In the genomic region with DNA sequence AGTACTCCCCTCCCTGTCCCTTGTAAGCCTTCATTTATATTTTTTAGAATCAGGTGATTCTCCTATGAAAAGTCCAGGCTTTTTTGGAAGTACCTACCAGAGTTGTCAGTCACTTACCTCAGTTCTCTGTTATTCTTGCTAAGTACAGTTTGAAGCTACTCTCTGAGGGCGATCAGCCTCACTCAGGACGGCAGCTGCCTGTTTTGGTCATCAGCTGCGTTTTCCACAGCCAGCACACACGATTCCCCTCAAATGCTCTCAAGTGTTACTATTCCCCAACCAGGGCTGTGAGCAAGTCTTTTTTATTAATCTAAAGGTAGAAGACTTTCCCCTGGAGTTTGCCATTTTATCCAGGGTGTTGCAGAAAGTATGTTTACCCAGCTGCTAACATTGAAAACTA, we compare ENCODE assay signal across 17 cellular contexts.
"Had no signal": no experiment of that assay in that cellular context is flagged by ENCODE, and none has a peak within 500 bp of the region (broad histone marks: within the 10 kb centered on the region; RNA-seq: fewer than 3 reads in every experiment).

No MANE protein-coding gene starts in this region.

- H3K9me3 Mint-ChIP-seq: stimulated activated naive CD8-positive, alpha-beta T cell treated with anti-CD3 and anti-CD28 coated beads, Interleukin-15, amount 100 ng/mL, for 72 hours; WTC11 had no signal

- H3K4me3 ChIP-seq: gastroesophageal sphincter, heart right ventricle, psoas muscle, right lobe of liver had no signal

- H3K36me3 Mint-ChIP-seq: activated naive CD8-positive, alpha-beta T cell; naive thymus-derived CD8-positive, alpha-beta T cell; WTC11 had no signal

- H3K27ac ChIP-seq: heart right ventricle, psoas muscle, right lobe of liver had no signal

- H3K9me3 ChIP-seq: gastroesophageal sphincter, heart right ventricle, psoas muscle, right lobe of liver had no signal

- H3K4me1 ChIP-seq: gastroesophageal sphincter, heart right ventricle, psoas muscle had no signal

- H3K27me3 ChIP-seq: gastroesophageal sphincter, heart right ventricle, right lobe of liver had no signal

- H3K27me3 Mint-ChIP-seq: activated CD4-positive, alpha-beta memory T cell treated with anti-CD3 and anti-CD28 coated beads, Interleukin-2, amount 10 ng/mL, durations not matched to agents 7 days and 5 days; activated naive CD8-positive, alpha-beta T cell; stimulated activated naive CD8-positive, alpha-beta T cell treated with anti-CD3 and anti-CD28 coated beads, Interleukin-15, amount 100 ng/mL, for 72 hours had no signal

- H3K4me3 Mint-ChIP-seq: activated CD4-positive, alpha-beta memory T cell treated with anti-CD3 and anti-CD28 coated beads, Interleukin-2, amount 10 ng/mL, durations not matched to agents 7 days and 5 days; activated naive CD8-positive, alpha-beta T cell; activated T-cell treated with anti-CD3 and anti-CD28 coated beads, Interleukin-2, amount 50 U/mL, for 72 hours; naive thymus-derived CD8-positive, alpha-beta T cell; stimulated activated naive CD8-positive, alpha-beta T cell treated with anti-CD3 and anti-CD28 coated beads, Interleukin-15, amount 100 ng/mL, for 72 hours; WTC11 had no signal

- H3K27ac Mint-ChIP-seq: activated CD4-positive, alpha-beta memory T cell treated with anti-CD3 and anti-CD28 coated beads, Interleukin-2, amount 10 ng/mL, durations not matched to agents 7 days and 5 days; activated naive CD8-positive, alpha-beta T cell; activated T-cell treated with anti-CD3 and anti-CD28 coated beads, Interleukin-2, amount 50 U/mL, for 72 hours; naive thymus-derived CD8-positive, alpha-beta T cell; stimulated activated naive CD8-positive, alpha-beta T cell treated with anti-CD3 and anti-CD28 coated beads, Interleukin-15, amount 100 ng/mL, for 72 hours; WTC11 had no signal

- H3K36me3 ChIP-seq: gastroesophageal sphincter, heart right ventricle, right lobe of liver had no signal

- DNase-seq: activated CD4-positive, alpha-beta memory T cell treated with anti-CD3 and anti-CD28 coated beads, Interleukin-2, amount 10 ng/mL, durations not matched to agents 7 days and 5 days; activated CD4-positive, alpha-beta T cell treated with anti-CD3 and anti-CD28 coated beads for 4 hours; activated gamma-delta T cell; activated T-cell treated with anti-CD3 and anti-CD28 coated beads, Interleukin-2, amount 50 U/mL, for 72 hours; amniotic stem cell; erythroblast; heart right ventricle; naive thymus-derived CD8-positive, alpha-beta T cell; occipital lobe; psoas muscle; right lobe of liver; stimulated activated CD4-positive, alpha-beta T cell treated with anti-CD3 and anti-CD28 coated beads, Interleukin-1b, Interleukin-23, amount 100 ng/mL, for 48 hours; stimulated activated naive CD8-positive, alpha-beta T cell treated with anti-CD3 and anti-CD28 coated beads, Interleukin-15, amount 100 ng/mL, for 72 hours; T-helper 2 cell had no signal

- H3K4me1 Mint-ChIP-seq: activated CD4-positive, alpha-beta memory T cell treated with anti-CD3 and anti-CD28 coated beads, Interleukin-2, amount 10 ng/mL, durations not matched to agents 7 days and 5 days; naive thymus-derived CD8-positive, alpha-beta T cell; stimulated activated naive CD8-positive, alpha-beta T cell treated with anti-CD3 and anti-CD28 coated beads, Interleukin-15, amount 100 ng/mL, for 72 hours had no signal
